ENCODE assay signal across 8 cellular contexts in genomic region chr18:26574958-26575864, GRCh38. TPM values are rescaled to one million over a fixed set of nuclear protein-coding genes. Genes with fewer than 3 reads are reported as not detected.
DNase-seq lines count a peak whose midpoint lies in the region; ATAC-seq and TF ChIP-seq lines count a peak whose summit lies in the region.

No MANE protein-coding gene starts in this region.

- H3K27ac ChIP-seq in foreskin keratinocyte = peak overlapping the region; percentile 48

- ATAC-seq in foreskin keratinocyte (peak; percentile 58), omental fat pad (ENCODE audit: low FRiP score) (peak; percentile 54), HG03139 (IDR thresholded peaks at IDR 0.05; ENCODE audit: unreplicated experiment) (no peak), GM21825 (IDR thresholded peaks at IDR 0.05; ENCODE audit: unreplicated experiment) (no peak)

- TF ChIP-seq CTCF in BE2C (IDR thresholded peaks at IDR 0.05; ENCODE audit: low read depth, low read length) (no peak), foreskin keratinocyte (conservative IDR thresholded peaks at IDR 0.05) (no peak), omental fat pad (IDR thresholded peaks at IDR 0.05) (no peak)

- H3K36me3 ChIP-seq in BE2C = no peaks in the 10 kb centered on the region

- H3K4me3 ChIP-seq in BE2C (ENCODE audit: low read depth, low read length) = peak overlapping the region; percentile 70

- peak; percentile 43 for DNase-seq in BE2C
- peak; percentile 22 for DNase-seq in HCEC 1CT
- peak; percentile 13 for DNase-seq in UCSD-AML1 (lab: John Stamatoyannopoulos, UW; ENCODE audit: unreplicated experiment)
- peak; percentile 43 to 72 for DNase-seq in foreskin keratinocyte
- DNase-seq in omental fat pad (ENCODE audit: low spot score) = no peak
- no peak for DNase-seq in stimulated activated CD4-positive, alpha-beta T cell treated with anti-CD3 and anti-CD28 coated beads, Interleukin-12 subunit alpha, Interleukin-12 subunit beta, amount 100 ng/mL, for 4 hours

- H3K4me1 ChIP-seq in BE2C (no peaks in the 10 kb centered on the region), foreskin keratinocyte (peaks cover 9% of the 10 kb centered on the region)

- H3K27me3 ChIP-seq in BE2C (no peaks in the 10 kb centered on the region), foreskin keratinocyte (no peaks in the 10 kb centered on the region)

- H3K9me3 ChIP-seq in BE2C = no peaks in the 10 kb centered on the region

RNA-seq across cellular contexts. Expression of gene KCTD1, which starts 26.9 kb away (rescaled TPM):
- polyA plus RNA-seq in BE2C (2012; ENCODE audit: insufficient read depth, insufficient read length, low read depth) = 17.7 TPM
- total RNA-seq in foreskin keratinocyte (46.6 and 50.5 TPM in 2 replicates), omental fat pad (1 to 10 TPM; 3.4 to 9.5 (median 8.5) TPM)
- polyA plus RNA-seq in foreskin keratinocyte = 33.7 and 34.9 TPM in 2 replicates

Comparison
In these comparisons a context has a peak if more than half of its experiments do, and no peak if none do; other contexts are left out.
1. DNase-seq: peak in BE2C (single experiment), HCEC 1CT (single experiment), UCSD-AML1 (single experiment) and foreskin keratinocyte (2 of 2); none in omental fat pad (single experiment) and stimulated activated CD4-positive, alpha-beta T cell treated with anti-CD3 and anti-CD28 coated beads, Interleukin-12 subunit alpha, Interleukin-12 subunit beta, amount 100 ng/mL, for 4 hours (single experiment).
2. ATAC-seq: peak in foreskin keratinocyte (single experiment) and omental fat pad (single experiment); none in HG03139 (single experiment) and GM21825 (single experiment).